In the genomic region with DNA sequence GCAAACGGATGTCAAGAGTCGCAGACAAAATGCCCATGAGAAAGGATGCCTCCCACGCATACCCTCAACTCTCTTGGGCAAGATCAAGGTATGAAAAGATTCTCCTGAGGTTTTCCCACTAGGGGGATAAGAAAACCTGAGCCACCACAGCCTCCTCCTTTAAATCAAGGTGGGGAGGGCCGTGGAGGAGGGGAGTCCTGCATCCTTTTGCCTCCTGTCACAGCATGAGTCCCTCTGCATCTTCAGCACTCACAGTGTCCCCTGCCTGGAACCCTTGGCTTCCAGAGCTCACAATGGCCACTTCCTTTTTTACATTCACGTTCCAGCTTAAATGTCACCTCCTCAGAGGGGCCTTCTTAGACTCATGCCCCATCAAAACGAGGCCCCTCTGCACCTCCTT, we compare ENCODE assay signal across 30 cellular contexts.
"Had no signal": no experiment of that assay in that cellular context is flagged by ENCODE, and none has a peak within 500 bp of the region (broad histone marks: within the 10 kb centered on the region; RNA-seq: fewer than 3 reads in every experiment).

No MANE protein-coding gene starts in this region.

- H3K4me1 Mint-ChIP-seq: activated CD4-positive, alpha-beta T cell treated with anti-CD3 and anti-CD28 coated beads, Interleukin-2, amount 10 ng/mL, durations not matched to agents 24 days and 14 days; activated naive CD4-positive, alpha-beta T cell treated with anti-CD3 and anti-CD28 coated beads, Interleukin-2, amount 10 ng/mL, durations not matched to agents 7 days and 5 days; activated naive CD8-positive, alpha-beta T cell treated with anti-CD3 and anti-CD28 coated beads, Interleukin-2, amount 10 ng/mL, durations not matched to agents 7 days and 5 days had no signal

- H3K4me1 ChIP-seq: ascending aorta, esophagus muscularis mucosa, foreskin keratinocyte, heart left ventricle, left lung, lower lobe of right lung, right lobe of liver, transverse colon had no signal

- H3K36me3 Mint-ChIP-seq: activated CD4-positive, alpha-beta memory T cell treated with anti-CD3 and anti-CD28 coated beads for 36 hours; activated naive CD4-positive, alpha-beta T cell treated with anti-CD3 and anti-CD28 coated beads, Interleukin-2, amount 10 ng/mL, durations not matched to agents 7 days and 5 days; activated naive CD8-positive, alpha-beta T cell treated with anti-CD3 and anti-CD28 coated beads, Interleukin-2, amount 10 ng/mL, durations not matched to agents 7 days and 5 days; natural killer cell treated with Interleukin-12 subunit alpha and Interleukin-12 subunit beta and Interleukin-15 and Interleukin-18, amount 100 ng/mL, for 72 hours had no signal

- H3K9me3 ChIP-seq: ascending aorta, esophagus muscularis mucosa, heart left ventricle, left lung, lower lobe of right lung, ovary, right lobe of liver, transverse colon had no signal

- H3K36me3 ChIP-seq: ovary, right lobe of liver, transverse colon had no signal

- H3K4me3 Mint-ChIP-seq: activated CD4-positive, alpha-beta memory T cell treated with anti-CD3 and anti-CD28 coated beads for 36 hours; activated CD4-positive, alpha-beta T cell treated with anti-CD3 and anti-CD28 coated beads, Interleukin-2, amount 10 ng/mL, durations not matched to agents 24 days and 14 days; activated naive CD4-positive, alpha-beta T cell treated with anti-CD3 and anti-CD28 coated beads, Interleukin-2, amount 10 ng/mL, durations not matched to agents 7 days and 5 days; activated naive CD8-positive, alpha-beta T cell treated with anti-CD3 and anti-CD28 coated beads, Interleukin-2, amount 10 ng/mL, durations not matched to agents 7 days and 5 days; activated T-helper 1 cell treated with anti-CD3 and anti-CD28 coated beads, Interleukin-12 subunit alpha, Interleukin-12 subunit beta, Interleukin-2, Interleukin-4 antibody, amounts not matched to agents 30 ng/mL and 10 ng/mL and 1 ng/mL, durations not matched to agents 14 hours and 24 hours and 36 hours; brain; natural killer cell treated with Interleukin-12 subunit alpha and Interleukin-12 subunit beta and Interleukin-15 and Interleukin-18, amount 100 ng/mL, for 72 hours; T-helper 1 cell treated with Interleukin-12 subunit alpha and Interleukin-12 subunit beta and Interleukin-4 antibody, amounts not matched to agents 30 μg/mL and 1 μg/mL, for 36 hours had no signal

- DNase-seq: activated CD4-positive, alpha-beta memory T cell treated with anti-CD3 and anti-CD28 coated beads for 36 hours; activated CD4-positive, alpha-beta T cell treated with anti-CD3 and anti-CD28 coated beads, Interleukin-2, amount 10 ng/mL, durations not matched to agents 24 days and 14 days; activated CD4-positive, CD25-positive, alpha-beta regulatory T cell treated with anti-CD3 and anti-CD28 coated beads, Interleukin-2, amount 50 U/mL, for 72 hours; activated CD8-positive, alpha-beta memory T cell treated with anti-CD3 and anti-CD28 coated beads, Interleukin-2, amount 50 U/mL, for 4 hours; activated gamma-delta T cell; activated naive CD4-positive, alpha-beta T cell treated with anti-CD3 and anti-CD28 coated beads, Interleukin-2, amount 10 ng/mL, durations not matched to agents 7 days and 5 days; activated naive CD8-positive, alpha-beta T cell treated with anti-CD3 and anti-CD28 coated beads, Interleukin-2, amount 10 ng/mL, durations not matched to agents 7 days and 5 days; activated T-cell treated with anti-CD3 and anti-CD28 coated beads, Interleukin-2, amount 50 U/mL, for 1 hour; caudate nucleus; cortex of kidney; foreskin keratinocyte; heart left ventricle; hypothalamus; lower lobe of right lung; mesenchymal stem cell; ovary; right lobe of liver; stimulated activated CD4-positive, alpha-beta T cell treated with anti-CD3 and anti-CD28 coated beads, Interleukin-2, amount 100 ng/mL, for 48 hours; stimulated activated naive CD4-positive, alpha-beta T cell treated with Interleukin-2 at 50 U/mL for 16 hours; T-helper 9 cell; transverse colon had no signal

- H3K4me3 ChIP-seq: ascending aorta, esophagus muscularis mucosa, heart left ventricle, left lung, lower lobe of right lung, ovary, right lobe of liver, transverse colon had no signal

- H3K27me3 ChIP-seq: ascending aorta, esophagus muscularis mucosa, foreskin keratinocyte, heart left ventricle, left lung, ovary, right lobe of liver, transverse colon had no signal

- H3K27ac Mint-ChIP-seq: activated CD4-positive, alpha-beta memory T cell treated with anti-CD3 and anti-CD28 coated beads for 36 hours; activated CD4-positive, alpha-beta T cell treated with anti-CD3 and anti-CD28 coated beads, Interleukin-2, amount 10 ng/mL, durations not matched to agents 24 days and 14 days; activated naive CD4-positive, alpha-beta T cell treated with anti-CD3 and anti-CD28 coated beads, Interleukin-2, amount 10 ng/mL, durations not matched to agents 7 days and 5 days; activated naive CD8-positive, alpha-beta T cell treated with anti-CD3 and anti-CD28 coated beads, Interleukin-2, amount 10 ng/mL, durations not matched to agents 7 days and 5 days; activated T-helper 1 cell treated with anti-CD3 and anti-CD28 coated beads, Interleukin-12 subunit alpha, Interleukin-12 subunit beta, Interleukin-2, Interleukin-4 antibody, amounts not matched to agents 30 ng/mL and 10 ng/mL and 1 ng/mL, durations not matched to agents 14 hours and 24 hours and 36 hours; natural killer cell treated with Interleukin-12 subunit alpha and Interleukin-12 subunit beta and Interleukin-15 and Interleukin-18, amount 100 ng/mL, for 72 hours; progenitor cell of endocrine pancreas; T-helper 1 cell treated with Interleukin-12 subunit alpha and Interleukin-12 subunit beta and Interleukin-4 antibody, amounts not matched to agents 30 μg/mL and 1 μg/mL, for 36 hours had no signal

- H3K9me3 Mint-ChIP-seq: activated CD4-positive, alpha-beta memory T cell treated with anti-CD3 and anti-CD28 coated beads for 36 hours; activated CD4-positive, alpha-beta T cell treated with anti-CD3 and anti-CD28 coated beads, Interleukin-2, amount 10 ng/mL, durations not matched to agents 24 days and 14 days; activated naive CD4-positive, alpha-beta T cell treated with anti-CD3 and anti-CD28 coated beads, Interleukin-2, amount 10 ng/mL, durations not matched to agents 7 days and 5 days; activated naive CD8-positive, alpha-beta T cell treated with anti-CD3 and anti-CD28 coated beads, Interleukin-2, amount 10 ng/mL, durations not matched to agents 7 days and 5 days; activated T-helper 1 cell treated with anti-CD3 and anti-CD28 coated beads, Interleukin-12 subunit alpha, Interleukin-12 subunit beta, Interleukin-2, Interleukin-4 antibody, amounts not matched to agents 30 ng/mL and 10 ng/mL and 1 ng/mL, durations not matched to agents 14 hours and 24 hours and 36 hours; natural killer cell treated with Interleukin-12 subunit alpha and Interleukin-12 subunit beta and Interleukin-15 and Interleukin-18, amount 100 ng/mL, for 72 hours; T-helper 1 cell treated with Interleukin-12 subunit alpha and Interleukin-12 subunit beta and Interleukin-4 antibody, amounts not matched to agents 30 μg/mL and 1 μg/mL, for 36 hours had no signal

- H3K27ac ChIP-seq: ascending aorta, esophagus muscularis mucosa, foreskin keratinocyte, heart left ventricle, left lung, lower lobe of right lung, ovary, right lobe of liver, transverse colon, VCaP had no signal

- H3K27me3 Mint-ChIP-seq: activated CD4-positive, alpha-beta T cell treated with anti-CD3 and anti-CD28 coated beads, Interleukin-2, amount 10 ng/mL, durations not matched to agents 24 days and 14 days; activated naive CD4-positive, alpha-beta T cell treated with anti-CD3 and anti-CD28 coated beads, Interleukin-2, amount 10 ng/mL, durations not matched to agents 7 days and 5 days; activated naive CD8-positive, alpha-beta T cell treated with anti-CD3 and anti-CD28 coated beads, Interleukin-2, amount 10 ng/mL, durations not matched to agents 7 days and 5 days; brain had no signal
